In the genomic region with DNA sequence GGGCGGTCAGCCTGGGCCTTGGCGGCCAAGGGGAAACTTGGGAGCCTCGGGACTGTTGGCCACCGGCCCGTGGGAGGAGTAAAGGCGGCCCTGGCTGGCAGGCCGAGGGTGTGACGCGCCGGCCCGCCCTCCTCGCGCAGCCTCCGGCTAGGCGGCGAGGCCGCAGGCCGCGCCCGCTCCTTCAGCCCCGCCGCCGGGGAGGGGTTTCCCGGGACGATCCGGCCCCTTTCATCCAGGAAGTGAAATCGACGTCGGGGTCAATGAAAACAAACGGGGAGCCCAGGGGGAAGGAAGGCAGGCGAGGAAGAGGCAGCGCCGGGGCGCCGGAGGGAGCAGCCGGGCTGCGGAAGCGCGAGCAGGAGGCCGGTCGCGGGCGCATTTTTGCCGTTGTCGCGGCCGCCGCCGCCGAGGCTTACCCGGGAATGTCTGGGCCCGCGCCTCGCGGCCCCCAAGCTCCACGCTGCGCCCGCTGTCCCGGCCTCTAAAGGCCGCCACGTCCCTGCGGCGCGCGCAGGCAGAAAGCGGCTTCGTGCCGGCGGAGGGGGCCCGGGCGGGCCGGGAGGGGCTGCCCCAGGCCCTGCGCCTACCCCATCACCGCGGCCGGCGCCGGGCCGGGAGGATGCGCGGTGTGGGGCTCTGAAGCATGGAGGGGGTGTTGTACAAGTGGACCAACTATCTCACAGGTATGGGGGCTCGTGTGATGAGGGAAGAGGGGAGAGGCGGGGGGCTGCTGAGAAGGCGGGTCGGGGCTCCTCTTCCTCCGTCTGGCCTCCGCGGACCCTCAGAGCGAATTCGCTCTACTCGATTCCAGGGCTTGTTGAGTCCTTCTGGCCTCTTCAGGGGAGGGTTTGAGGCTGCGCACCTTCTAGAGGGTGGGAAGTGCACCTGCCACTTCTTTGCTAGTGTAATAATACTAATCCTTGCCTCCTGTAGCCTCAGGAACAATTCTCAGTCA, we compare ENCODE assay signal across 8 cellular contexts. TPM values are rescaled to one million over a fixed set of nuclear protein-coding genes. Genes with fewer than 3 reads are reported as not detected.
DNase-seq lines count a peak whose midpoint lies in the region; ATAC-seq and TF ChIP-seq lines count a peak whose summit lies in the region.

A gene (plus strand): TSS at position 231 of the 955 bp plus-strand sequence. CDS start 413 bp downstream, at position 644.

- H3K4me3 ChIP-seq in adrenal gland (peak within 1 kb of the TSS; percentile 58 to 91 (median 72)), heart right ventricle (peak within 1 kb of the TSS; percentile 49 to 92 (median 83)), upper lobe of right lung (peak within 1 kb of the TSS; percentile 63)

- TF ChIP-seq POLR2A in adrenal gland (IDR thresholded peaks at IDR 0.05): peak; percentile 85 to 93

- H3K4me1 ChIP-seq in adrenal gland (replicated peaks in 1 of 2): peaks cover 43 to 64% of the 10 kb centered on the region in 2 donors
- peaks cover 3 to 68% (median 62%) of the 10 kb centered on the region in 9 donors for H3K4me1 ChIP-seq in heart right ventricle
- H3K4me1 ChIP-seq in upper lobe of right lung: peaks cover 52% of the 10 kb centered on the region

- H3K36me3 ChIP-seq in adrenal gland (replicated peaks in 1 of 2): no peaks in the 10 kb centered on the region
- H3K36me3 ChIP-seq in heart right ventricle: no peaks in the 10 kb centered on the region
- H3K36me3 ChIP-seq in upper lobe of right lung: peaks cover under 1% of the 10 kb centered on the region

- peak; percentile 91 for DNase-seq in GM13976 (ENCODE audit: low spot score)
- peak; percentile 22 for DNase-seq in NCI-H1417 treated with DMSO at 0.1 percent for 48 hours (lab: John Stamatoyannopoulos, UW)
- peak; percentile 63 to 84 (median 70) for DNase-seq in T-helper 1 cell
- peak; percentile 97 to 98 (median 98) for DNase-seq in adrenal gland
- peak; percentile 97 to 98 for DNase-seq in heart right ventricle
- peak; percentile 99 for DNase-seq in posterior vena cava (ENCODE audit: low spot score)
- peak; percentile 98 for DNase-seq in upper lobe of right lung

- intact Hi-C loops in adrenal gland (cut with DNase I): no loop called here
- intact Hi-C loops in heart right ventricle (cut with DNase I): loop anchor here in 2 of 10 donors (2.0 to 5.0 kb wide), 2 partner anchors 42 kb away; no protein-coding TSS in a partner anchor
- intact Hi-C loops in posterior vena cava (cut with DNase I): no loop called here
- intact Hi-C loops in upper lobe of right lung (cut with DNase I): no loop called here

- no peaks in the 10 kb centered on the region for H3K9me3 ChIP-seq in adrenal gland (replicated peaks in 1 of 3)
- H3K9me3 ChIP-seq in heart right ventricle: no peaks in the 10 kb centered on the region
- H3K9me3 ChIP-seq in upper lobe of right lung: no peaks in the 10 kb centered on the region

- ATAC-seq in HG02798 (IDR thresholded peaks at IDR 0.05; ENCODE audit: poor library complexity, unreplicated experiment) (peak; percentile 84), heart right ventricle (peak; percentile 92 to 95 (median 94)), upper lobe of right lung (peak; percentile 96)

- TF ChIP-seq CTCF in GM13976 (IDR thresholded peaks at IDR 0.05; ENCODE audit: borderline replicate concordance, control extremely low read depth, extremely low read depth, insufficient read depth, missing control alignments): no peak
- TF ChIP-seq CTCF in adrenal gland (IDR thresholded peaks at IDR 0.05): no peak
- no peak for TF ChIP-seq CTCF in heart right ventricle (IDR thresholded peaks at IDR 0.05)
- TF ChIP-seq CTCF in upper lobe of right lung (IDR thresholded peaks at IDR 0.05): no peak

- H3K27me3 ChIP-seq in adrenal gland (no peaks in the 10 kb centered on the region), heart right ventricle (no peaks in the 10 kb centered on the region), upper lobe of right lung (no peaks in the 10 kb centered on the region)

- H3K27ac ChIP-seq in adrenal gland (peak within 1 kb of the TSS; percentile 73 to 99 (median 95)), heart right ventricle (peak within 1 kb of the TSS; percentile 70 to 97 (median 93)), upper lobe of right lung (peak within 1 kb of the TSS; percentile 92)

- in situ Hi-C loops in GM13976 (cut with MboI; ENCODE audit: low sequenced_read_pairs, unreplicated experiment): no loop called here

- WGBS in adrenal gland, 4 donors: 0 to 1% (median 0%) methylated on average over 13 to 91 of the region's 92 CpGs
- 0 to 1% methylated on average over 60 to 89 of the region's 92 CpGs for WGBS in heart right ventricle, 2 donors

RNA-seq across cellular contexts. Expression of the gene that starts here (rescaled TPM):
- total RNA-seq in adrenal gland: 10 to 100 TPM; 11.1 to 96.4 (median 40.1) TPM
- polyA plus RNA-seq in adrenal gland: 10 to 100 TPM in 1 of 3 donors, 1 to 10 TPM in 2; 1.8 to 33.4 (median 3.5) TPM
- 10 to 100 TPM; 32.4 to 53.2 (median 41.4) TPM for total RNA-seq in heart right ventricle
- 1 to 10 TPM; 2.5 to 6.4 TPM for polyA plus RNA-seq in heart right ventricle
- total RNA-seq in posterior vena cava: 10 to 100 TPM; 37.2 to 45.1 TPM
- 36.6 TPM for total RNA-seq in upper lobe of right lung

Comparison
In these comparisons a context has a peak if more than half of its experiments do, and no peak if none do; other contexts are left out.
1. Peak in every context shown above with its lines: DNase-seq, ATAC-seq, H3K4me3 ChIP-seq and H3K27ac ChIP-seq.
2. DNase-seq: peak in every context shown above with its lines; median percentile 99 in posterior vena cava; 98 in adrenal gland; 98 in upper lobe of right lung; 98 in heart right ventricle; 91 in GM13976; 70 in T-helper 1 cell; 22 in NCI-H1417 treated with DMSO at 0.1 percent for 48 hours.